In genomic region chr1:201709564-201710295, GRCh38 we compare ENCODE assay signal across 7 cellular contexts.
DNase-seq lines count a peak whose midpoint lies in the region; ATAC-seq and TF ChIP-seq lines count a peak whose summit lies in the region.

No MANE protein-coding gene starts in this region.

- TF ChIP-seq CTCF in GM12865 (IDR thresholded peaks at IDR 0.05; ENCODE audit: insufficient read depth, low read depth, low read length, missing control alignments) (peak; percentile 93), HCT116 (IDR thresholded peaks at IDR 0.05 in 2 of 3, conservative IDR thresholded peaks at IDR 0.05 in 1 of 3; ENCODE audit: borderline replicate concordance in 1 of 3, insufficient read depth in 1 of 3, low read depth in 2 of 3, low read length in 2 of 3) (peak in 2 of 3 experiments; percentile 77 to 78; a peak in 4 of 6 replicates), endodermal cell (conservative IDR thresholded peaks at IDR 0.05) (peak; percentile 98)
- peak; percentile 82 for TF ChIP-seq CTCF in activated CD8-positive, alpha-beta T cell treated with anti-CD3 and anti-CD28 coated beads for 36 hours (IDR thresholded peaks at IDR 0.05)

- H3K36me3 Mint-ChIP-seq in activated CD8-positive, alpha-beta T cell treated with anti-CD3 and anti-CD28 coated beads for 36 hours (ENCODE audit: low read depth), result no peaks in the 10 kb centered on the region
- no peaks in the 10 kb centered on the region for H3K36me3 Mint-ChIP-seq in endodermal cell (ENCODE audit: low read depth)
- H3K36me3 Mint-ChIP-seq in stimulated activated effector memory CD8-positive, alpha-beta T cell treated with anti-CD3 and anti-CD28 coated beads, Interleukin-12 subunit alpha, Interleukin-12 subunit beta, amount 100 ng/mL, for 72 hours, result no peaks in the 10 kb centered on the region

- H3K27ac ChIP-seq in HCT116 (ENCODE audit: low read depth, low read length) (no peak overlapping the region), endodermal cell (ENCODE audit: low read depth, low read length) (no peak overlapping the region)

- H3K9ac ChIP-seq in HCT116 (ENCODE audit: low read length), result no peak overlapping the region
- no peak overlapping the region for H3K9ac ChIP-seq in endodermal cell (ENCODE audit: extremely low read depth, low read length, poor library complexity, severe bottlenecking)

- peak overlapping the region; percentile 29; the same call in 1 of the 2 replicates for H3K4me2 ChIP-seq in HCT116 (ENCODE audit: low read length)

- ATAC-seq in HCT116, result peak; percentile 80
- peak; percentile 99 for ATAC-seq in activated CD8-positive, alpha-beta T cell treated with anti-CD3 and anti-CD28 coated beads for 36 hours
- ATAC-seq in stimulated activated effector memory CD8-positive, alpha-beta T cell treated with anti-CD3 and anti-CD28 coated beads, Interleukin-12 subunit alpha, Interleukin-12 subunit beta, amount 100 ng/mL, for 72 hours, result peak; percentile 84

- DNase-seq in GM12865 (ENCODE audit: low read depth) (peak; percentile 58), HCT116 (ENCODE audit: low read depth, low spot score) (peak; percentile 23), NCI-H446 treated with DMSO at 0.1 percent for 48 hours (lab: John Stamatoyannopoulos, UW) (peak; percentile 16), endodermal cell (peak; percentile 95), myocyte (ENCODE audit: low read depth) (peak; percentile 69)
- DNase-seq in activated CD8-positive, alpha-beta T cell treated with anti-CD3 and anti-CD28 coated beads for 36 hours, result peak; percentile 76
- peak; percentile 49 to 77 for DNase-seq in stimulated activated effector memory CD8-positive, alpha-beta T cell treated with anti-CD3 and anti-CD28 coated beads, Interleukin-12 subunit alpha, Interleukin-12 subunit beta, amount 100 ng/mL, for 72 hours (ENCODE audit: low spot score in 2 of 2)

- no peak for TF ChIP-seq RAD21 in HCT116 (IDR thresholded peaks at IDR 0.05; ENCODE audit: low read depth)

- H3K27ac Mint-ChIP-seq in activated CD8-positive, alpha-beta T cell treated with anti-CD3 and anti-CD28 coated beads for 36 hours, result no peak overlapping the region
- H3K27ac Mint-ChIP-seq in endodermal cell, result no peak overlapping the region
- H3K27ac Mint-ChIP-seq in stimulated activated effector memory CD8-positive, alpha-beta T cell treated with anti-CD3 and anti-CD28 coated beads, Interleukin-12 subunit alpha, Interleukin-12 subunit beta, amount 100 ng/mL, for 72 hours, result no peak overlapping the region

- H3K4me1 Mint-ChIP-seq in activated CD8-positive, alpha-beta T cell treated with anti-CD3 and anti-CD28 coated beads for 36 hours (ENCODE audit: low read depth), result no peaks in the 10 kb centered on the region
- H3K4me1 Mint-ChIP-seq in endodermal cell, result peaks cover 14% of the 10 kb centered on the region
- no peaks in the 10 kb centered on the region for H3K4me1 Mint-ChIP-seq in stimulated activated effector memory CD8-positive, alpha-beta T cell treated with anti-CD3 and anti-CD28 coated beads, Interleukin-12 subunit alpha, Interleukin-12 subunit beta, amount 100 ng/mL, for 72 hours

- H4K20me1 ChIP-seq in HCT116 (ENCODE audit: insufficient read depth), result no peaks in the 10 kb centered on the region

- CTCF ChIA-PET in HCT116 (lab: Charles Lee), result interaction anchor here (0.7 to 14.5 kb wide), 18 partner anchors 9 to 408 kb away, joined by 3 to 297 read pairs (median 4); no protein-coding TSS in a partner anchor
- CTCF ChIA-PET in activated CD8-positive, alpha-beta T cell treated with anti-CD3 and anti-CD28 coated beads for 36 hours (lab: Charles Lee), result interaction anchor here (0.6 to 14.0 kb wide), 37 partner anchors 9 to 322 kb away, joined by 3 to 258 read pairs (median 4); partner anchors contain the start of gene IPO9

- H3K79me2 ChIP-seq in HCT116 (ENCODE audit: insufficient read depth, low read length), result no peaks in the 10 kb centered on the region

- H3K27me3 Mint-ChIP-seq in activated CD8-positive, alpha-beta T cell treated with anti-CD3 and anti-CD28 coated beads for 36 hours, result peaks cover 2% of the 10 kb centered on the region
- no peaks in the 10 kb centered on the region for H3K27me3 Mint-ChIP-seq in endodermal cell (ENCODE audit: insufficient read depth)

- H3K4me1 ChIP-seq in HCT116 (ENCODE audit: control insufficient read depth in 1 of 2, insufficient read depth in 2 of 2, low read length in 2 of 2), result peaks cover 30 to 45% of the 10 kb centered on the region in 2 experiments
- peaks cover 6% of the 10 kb centered on the region for H3K4me1 ChIP-seq in endodermal cell (ENCODE audit: control insufficient read depth, insufficient read depth, low read length)

- no peak overlapping the region for H2AFZ ChIP-seq in HCT116 (ENCODE audit: low read depth, low read length, poor library complexity, severe bottlenecking)

- no peak for TF ChIP-seq POLR2A in HCT116 (IDR thresholded peaks at IDR 0.05; ENCODE audit: borderline replicate concordance, extremely low read depth, insufficient read depth, insufficient read length)

- intact Hi-C loops in HCT116 (cut with micrococcal nuclease), result loop anchor here (1.0 to 10.0 kb wide), 3 partner anchors 84 to 398 kb away; no protein-coding TSS in a partner anchor
- intact Hi-C loops in activated CD8-positive, alpha-beta T cell treated with anti-CD3 and anti-CD28 coated beads for 36 hours (cut with micrococcal nuclease), result loop anchor here (2.0 kb wide), 1 partner anchor 83 kb away; no protein-coding TSS in a partner anchor

- H3K36me3 ChIP-seq in HCT116 (ENCODE audit: control insufficient read depth in 1 of 2, insufficient read depth in 2 of 2, low read length in 2 of 2) (no peaks in the 10 kb centered on the region), endodermal cell (ENCODE audit: control insufficient read depth, insufficient read depth, low read length) (no peaks in the 10 kb centered on the region)

- no peaks in the 10 kb centered on the region for H3K9me3 Mint-ChIP-seq in activated CD8-positive, alpha-beta T cell treated with anti-CD3 and anti-CD28 coated beads for 36 hours
- no peaks in the 10 kb centered on the region for H3K9me3 Mint-ChIP-seq in endodermal cell
- no peaks in the 10 kb centered on the region for H3K9me3 Mint-ChIP-seq in stimulated activated effector memory CD8-positive, alpha-beta T cell treated with anti-CD3 and anti-CD28 coated beads, Interleukin-12 subunit alpha, Interleukin-12 subunit beta, amount 100 ng/mL, for 72 hours

- H3K27me3 ChIP-seq in HCT116 (ENCODE audit: insufficient read depth, low read length) (no peaks in the 10 kb centered on the region), endodermal cell (ENCODE audit: control insufficient read depth, insufficient read depth, low read length, poor library complexity, severe bottlenecking) (no peaks in the 10 kb centered on the region)

- H3K4me3 Mint-ChIP-seq in activated CD8-positive, alpha-beta T cell treated with anti-CD3 and anti-CD28 coated beads for 36 hours, result no peak overlapping the region
- no peak overlapping the region for H3K4me3 Mint-ChIP-seq in endodermal cell
- no peak overlapping the region for H3K4me3 Mint-ChIP-seq in stimulated activated effector memory CD8-positive, alpha-beta T cell treated with anti-CD3 and anti-CD28 coated beads, Interleukin-12 subunit alpha, Interleukin-12 subunit beta, amount 100 ng/mL, for 72 hours

- POLR2A ChIA-PET in HCT116 (lab: Charles Lee), result interaction anchor here (0.5 to 1.7 kb wide), 3 partner anchors 9 to 407 kb away, joined by 3 to 11 read pairs (median 3); no protein-coding TSS in a partner anchor
- POLR2A ChIA-PET in activated CD8-positive, alpha-beta T cell treated with anti-CD3 and anti-CD28 coated beads for 36 hours (lab: Charles Lee), result interaction anchor here (1.2 kb wide), 1 partner anchor 14 kb away, joined by 6 read pairs; no protein-coding TSS in a partner anchor

- H3K4me3 ChIP-seq in GM12865 (ENCODE audit: low read depth, low read length) (no peak overlapping the region), HCT116 (replicated peaks in 1 of 2; ENCODE audit: low read depth in 1 of 2, low read length in 2 of 2) (no peak overlapping the region), endodermal cell (ENCODE audit: low read length) (no peak overlapping the region)

- H3K9me3 ChIP-seq in HCT116 (ENCODE audit: control insufficient read depth in 1 of 2, insufficient read depth in 1 of 2, low read depth in 1 of 2, low read length in 2 of 2), result no peaks in the 10 kb centered on the region
- H3K9me3 ChIP-seq in endodermal cell (ENCODE audit: control insufficient read depth, low read length), result no peaks in the 10 kb centered on the region

- H3K9me2 ChIP-seq in HCT116 (ENCODE audit: insufficient read depth), result no peaks in the 10 kb centered on the region

- RAD21 ChIA-PET in HCT116 (lab: Charles Lee; ENCODE audit: low non-redundant PET in 1 of 2, low total read pairs in 2 of 2, uncharacterized antibody in 2 of 2, unreplicated experiment in 2 of 2), result interaction anchor here (0.6 to 3.9 kb wide), 7 partner anchors 63 to 150 kb away, joined by 3 to 40 read pairs (median 7); no protein-coding TSS in a partner anchor

- WGBS in endodermal cell (ENCODE audit: insufficient coverage in 1 of 2, insufficient read length in 1 of 2), 2 experiments, result 50 to 68% methylated on average over 1 to 4 of the region's 4 CpGs

- no TSS peak for BruUV-seq in HCT116 (replicated peaks; lab: Mats Ljungman, UMichigan)

TF ChIP-seq in HCT116, 20 proteins besides CTCF, POLR2A, EP300 and RAD21 (continues in another document):
- TF ChIP-seq EZH2phosphoT487 (IDR thresholded peaks at IDR 0.05; ENCODE audit: borderline replicate concordance), result no peak
- no peak for TF ChIP-seq SP1 (IDR thresholded peaks at IDR 0.05; ENCODE audit: low read depth)
- TF ChIP-seq CEBPB (IDR thresholded peaks at IDR 0.05; ENCODE audit: low read depth), result no peak
- no peak for TF ChIP-seq EGR1 (IDR thresholded peaks at IDR 0.05; ENCODE audit: low read depth)
- TF ChIP-seq JUND (IDR thresholded peaks at IDR 0.05), result no peak
- no peak for TF ChIP-seq CBX3 (IDR thresholded peaks at IDR 0.05; ENCODE audit: low read depth)
- peak; percentile 43 for TF ChIP-seq YY1 (IDR thresholded peaks at IDR 0.05; ENCODE audit: extremely low read depth, insufficient replicate concordance, low read depth, low read length)
- TF ChIP-seq ZBTB33 (IDR thresholded peaks at IDR 0.05; ENCODE audit: extremely low read depth, insufficient replicate concordance, low read length), result no peak

Comparison
In these comparisons a context has a peak if more than half of its experiments do, and no peak if none do; other contexts are left out.
1. DNase-seq: peak in every context shown above with its lines; median percentile 95 in endodermal cell; 76 in activated CD8-positive, alpha-beta T cell treated with anti-CD3 and anti-CD28 coated beads for 36 hours; 69 in myocyte; 63 in stimulated activated effector memory CD8-positive, alpha-beta T cell treated with anti-CD3 and anti-CD28 coated beads, Interleukin-12 subunit alpha, Interleukin-12 subunit beta, amount 100 ng/mL, for 72 hours; 58 in GM12865; 23 in HCT116; 16 in NCI-H446 treated with DMSO at 0.1 percent for 48 hours.